Comparison of ENCODE assay signal across 8 cellular contexts in genomic region chr15:64896371-64897069, GRCh38. TPM values are rescaled to one million over a fixed set of nuclear protein-coding genes. Genes with fewer than 3 reads are reported as not detected.
A peak's percentile ranks its signal among the peaks of the same experiment; 100 is the strongest.
DNase-seq lines count a peak whose midpoint lies in the region; ATAC-seq and TF ChIP-seq lines count a peak whose summit lies in the region.

No MANE protein-coding gene starts in this region.

- intact Hi-C loops in thyroid gland (cut with DNase I), result loop anchor here (10.0 kb wide), 1 partner anchor 162 kb away; no protein-coding TSS in a partner anchor

- peaks cover 3% of the 10 kb centered on the region for H3K4me1 ChIP-seq in mesendoderm (ENCODE audit: control insufficient read depth, low read depth, low read length)
- H3K4me1 ChIP-seq in thyroid gland, result peaks cover 20 to 50% of the 10 kb centered on the region in 2 donors

- no peak overlapping the region for H4K8ac ChIP-seq in mesendoderm (ENCODE audit: low read depth, low read length)

- H3K9me3 Mint-ChIP-seq in activated T-cell treated with anti-CD3 and anti-CD28 coated beads, Interleukin-2, amount 50 U/mL, for 4 hours, result peaks cover 6% of the 10 kb centered on the region
- H3K9me3 Mint-ChIP-seq in activated naive CD8-positive, alpha-beta T cell treated with anti-CD3 and anti-CD28 coated beads, Interleukin-2, amount 50 U/mL, for 24 hours, result peaks cover 7% of the 10 kb centered on the region

- no peak overlapping the region for H2AK5ac ChIP-seq in mesendoderm (ENCODE audit: low read length)

- H2BK15ac ChIP-seq in mesendoderm (replicated peaks; ENCODE audit: low read depth), result no peak overlapping the region

- no peak for ATAC-seq in activated T-cell treated with anti-CD3 and anti-CD28 coated beads, Interleukin-2, amount 50 U/mL, for 4 hours
- no peak for ATAC-seq in activated naive CD8-positive, alpha-beta T cell treated with anti-CD3 and anti-CD28 coated beads, Interleukin-2, amount 50 U/mL, for 24 hours
- ATAC-seq in GM18861 (IDR thresholded peaks at IDR 0.05; ENCODE audit: unreplicated experiment), result no peak

- peaks cover 58% of the 10 kb centered on the region for H3K4me1 Mint-ChIP-seq in activated T-cell treated with anti-CD3 and anti-CD28 coated beads, Interleukin-2, amount 50 U/mL, for 4 hours (ENCODE audit: low read depth)
- H3K4me1 Mint-ChIP-seq in activated naive CD8-positive, alpha-beta T cell treated with anti-CD3 and anti-CD28 coated beads, Interleukin-2, amount 50 U/mL, for 24 hours, result peaks cover 52% of the 10 kb centered on the region

- H3K4me3 Mint-ChIP-seq in activated T-cell treated with anti-CD3 and anti-CD28 coated beads, Interleukin-2, amount 50 U/mL, for 4 hours, result peak overlapping the region; percentile 88
- H3K4me3 Mint-ChIP-seq in activated naive CD8-positive, alpha-beta T cell treated with anti-CD3 and anti-CD28 coated beads, Interleukin-2, amount 50 U/mL, for 24 hours, result peak overlapping the region; percentile 87

- H3K27ac Mint-ChIP-seq in activated naive CD8-positive, alpha-beta T cell treated with anti-CD3 and anti-CD28 coated beads, Interleukin-2, amount 50 U/mL, for 24 hours, result peak overlapping the region; percentile 97

- H3K27ac ChIP-seq in mesendoderm (ENCODE audit: low read depth, low read length), result no peak overlapping the region
- peak overlapping the region in 2 of 3 donors; percentile 77 to 82 for H3K27ac ChIP-seq in thyroid gland

- TF ChIP-seq POLR2A in thyroid gland (IDR thresholded peaks at IDR 0.05), result no peak

- H2BK5ac ChIP-seq in mesendoderm (ENCODE audit: low read length), result no peak overlapping the region

- no peak overlapping the region for H3K9ac ChIP-seq in mesendoderm (ENCODE audit: low read length)

- DNase-seq in activated T-cell treated with anti-CD3 and anti-CD28 coated beads, Interleukin-2, amount 50 U/mL, for 4 hours, result no peak
- no peak for DNase-seq in activated T-cell treated with anti-CD3 and anti-CD28 coated beads, Interleukin-2, amount 50 U/mL, for 1 hour
- DNase-seq in activated naive CD8-positive, alpha-beta T cell treated with anti-CD3 and anti-CD28 coated beads, Interleukin-2, amount 50 U/mL, for 24 hours, result no peak
- no peak for DNase-seq in mesendoderm
- DNase-seq in thyroid gland, result no peak
- DNase-seq in NCI-H2171 treated with DMSO at 0.1 percent for 48 hours (lab: John Stamatoyannopoulos, UW), result no peak
- no peak for DNase-seq in GM03348 (ENCODE audit: low spot score)

- H4K5ac ChIP-seq in mesendoderm (ENCODE audit: low read length), result no peak overlapping the region

- no peak overlapping the region for H3K4me2 ChIP-seq in mesendoderm (ENCODE audit: low read length)

- H3K4me3 ChIP-seq in mesendoderm (ENCODE audit: low read length), result no peak overlapping the region
- H3K4me3 ChIP-seq in thyroid gland (replicated peaks in 1 of 3), result no peak overlapping the region

- WGBS in mesendoderm (ENCODE audit: extremely low coverage, insufficient coverage, low lambda C conversion rate), result no CpG with 5 or more reads among the region's 6 CpGs
- 87 to 88% methylated on average over 6 of the region's 6 CpGs for WGBS in thyroid gland, 2 donors

- no peak overlapping the region for H3K4ac ChIP-seq in mesendoderm (ENCODE audit: low read depth, low read length)

- no peaks in the 10 kb centered on the region for H3K79me1 ChIP-seq in mesendoderm (ENCODE audit: low read length)

- no peaks in the 10 kb centered on the region for H3K27me3 Mint-ChIP-seq in activated T-cell treated with anti-CD3 and anti-CD28 coated beads, Interleukin-2, amount 50 U/mL, for 4 hours (ENCODE audit: low read depth)
- H3K27me3 Mint-ChIP-seq in activated naive CD8-positive, alpha-beta T cell treated with anti-CD3 and anti-CD28 coated beads, Interleukin-2, amount 50 U/mL, for 24 hours, result no peaks in the 10 kb centered on the region

- H3K79me2 ChIP-seq in mesendoderm (ENCODE audit: control insufficient read depth, insufficient read depth, low read length), result no peaks in the 10 kb centered on the region

- H3K23ac ChIP-seq in mesendoderm (ENCODE audit: low read length), result no peak overlapping the region

- TF ChIP-seq CTCF in thyroid gland (IDR thresholded peaks at IDR 0.05), result no peak

- H3K36me3 Mint-ChIP-seq in activated T-cell treated with anti-CD3 and anti-CD28 coated beads, Interleukin-2, amount 50 U/mL, for 4 hours (ENCODE audit: insufficient read depth), result peaks cover 2% of the 10 kb centered on the region
- peaks cover 8% of the 10 kb centered on the region for H3K36me3 Mint-ChIP-seq in activated naive CD8-positive, alpha-beta T cell treated with anti-CD3 and anti-CD28 coated beads, Interleukin-2, amount 50 U/mL, for 24 hours (ENCODE audit: low read depth)

- H3K27me3 ChIP-seq in mesendoderm (ENCODE audit: insufficient read depth, low read length, poor library complexity) (no peaks in the 10 kb centered on the region), thyroid gland (no peaks in the 10 kb centered on the region)

- H3K56ac ChIP-seq in mesendoderm (ENCODE audit: low read length), result peak overlapping the region; percentile 6

- H3K9me3 ChIP-seq in thyroid gland, result no peaks in the 10 kb centered on the region

- H3K18ac ChIP-seq in mesendoderm (ENCODE audit: low read length), result no peak overlapping the region

- H3K36me3 ChIP-seq in mesendoderm (ENCODE audit: control insufficient read depth, insufficient read depth, low read length), result no peaks in the 10 kb centered on the region
- H3K36me3 ChIP-seq in thyroid gland, result no peaks in the 10 kb centered on the region

- no peak overlapping the region for H2BK120ac ChIP-seq in mesendoderm (ENCODE audit: low read depth, low read length)

RNA-seq across cellular contexts. Expression of gene ANKDD1A, which starts 15.2 kb away (rescaled TPM):
- 1 to 10 TPM in 2 of 3 donors, under 1 TPM in 1; 0.63 to 2.4 (median 1.4) TPM for total RNA-seq in activated T-cell treated with anti-CD3 and anti-CD28 coated beads, Interleukin-2, amount 50 U/mL, for 4 hours
- 1.2 TPM for polyA plus RNA-seq in mesendoderm (2013, experiment 1 of 2)
- polyA plus RNA-seq in mesendoderm (2013, experiment 2 of 2), result 1.4 TPM
- 10 to 100 TPM in 1 of 4 donors, 1 to 10 TPM in 3; 5.1 to 11.9 (median 6.3) TPM for total RNA-seq in thyroid gland

RNA-seq across cellular contexts. Expression of gene PLEKHO2, which starts 54.8 kb away (rescaled TPM):
- 10 to 100 TPM in 2 of 3 donors, 1 to 10 TPM in 1; 9.3 to 14.2 (median 13.0) TPM for total RNA-seq in activated T-cell treated with anti-CD3 and anti-CD28 coated beads, Interleukin-2, amount 50 U/mL, for 4 hours
- 10.9 TPM for polyA plus RNA-seq in mesendoderm (2013, experiment 1 of 2)
- 11.2 TPM for polyA plus RNA-seq in mesendoderm (2013, experiment 2 of 2)
- total RNA-seq in thyroid gland, result 10 to 100 TPM; 31.3 to 53.6 (median 46.1) TPM
